ENCODE assay signal across 21 cellular contexts in genomic region chr15:28001641-28002040, GRCh38.
"Had no signal": no experiment of that assay in that cellular context is flagged by ENCODE, and none has a peak within 500 bp of the region (broad histone marks: within the 10 kb centered on the region; RNA-seq: fewer than 3 reads in every experiment).

No MANE protein-coding gene starts in this region.

- H3K27ac Mint-ChIP-seq: immature natural killer cell; naive thymus-derived CD4-positive, alpha-beta T cell had no signal

- H3K79me2 ChIP-seq: parathyroid adenoma had no signal

- H3K4me1 ChIP-seq: esophagus muscularis mucosa, gastrocnemius medialis, parathyroid adenoma, sigmoid colon, stomach, transverse colon had no signal

- H3K4me3 Mint-ChIP-seq: immature natural killer cell; naive thymus-derived CD4-positive, alpha-beta T cell; neural crest cell had no signal

- DNase-seq: caudate nucleus; effector memory CD4-positive, alpha-beta T cell; gastrocnemius medialis; immature natural killer cell; left ventricle myocardium superior; mesendoderm; naive thymus-derived CD4-positive, alpha-beta T cell; nucleus accumbens; sigmoid colon; stimulated activated CD4-positive, alpha-beta T cell treated with anti-CD3 and anti-CD28 coated beads, Interleukin-12 subunit alpha, Interleukin-12 subunit beta, amount 100 ng/mL, for 4 hours; stimulated activated naive CD4-positive, alpha-beta T cell; stomach; substantia nigra; transverse colon had no signal

- H3K4me1 Mint-ChIP-seq: immature natural killer cell; naive thymus-derived CD4-positive, alpha-beta T cell; neural crest cell had no signal

- H3K9me3 Mint-ChIP-seq: neural crest cell had no signal

- H3K36me3 ChIP-seq: esophagus muscularis mucosa, gastrocnemius medialis, sigmoid colon, stomach, thoracic aorta, transverse colon had no signal

- H3K9me3 ChIP-seq: esophagus muscularis mucosa, gastrocnemius medialis, sigmoid colon, stomach, thoracic aorta, transverse colon had no signal

- H3K27me3 ChIP-seq: esophagus muscularis mucosa, gastrocnemius medialis, sigmoid colon, stomach, transverse colon had no signal

- H3K4me3 ChIP-seq: coronary artery, esophagus muscularis mucosa, gastrocnemius medialis, sigmoid colon, skin epidermis, stomach, thoracic aorta, transverse colon had no signal

- H3K27ac ChIP-seq: coronary artery, epithelial cell of prostate, esophagus muscularis mucosa, gastrocnemius medialis, parathyroid adenoma, sigmoid colon, skin epidermis, stomach, thoracic aorta, transverse colon had no signal

- H3K9ac ChIP-seq: parathyroid adenoma had no signal

- H2AFZ ChIP-seq: parathyroid adenoma had no signal
